ENCODE assay signal across 1 cellular context in genomic region chr6:32952817-32953739, GRCh38.
TF ChIP-seq lines count a peak whose summit lies in the region.

Gene HLA-DMA (minus strand): TSS chr6:32953097. CDS start chr6:32953036, 61 bp downstream.

TF ChIP-seq in HepG2, 621 proteins besides CTCF, POLR2A, EP300 and RAD21 (continued from another document and continues in another):
- TF ChIP-seq THAP9 (CRISPR knock-in tag; IDR thresholded peaks at IDR 0.05; ENCODE audit: borderline replicate concordance): 0 out of 2 replicates have a peak, but pooled peaks have one; percentile 45
- TF ChIP-seq REXO4 (CRISPR knock-in tag; IDR thresholded peaks at IDR 0.05; ENCODE audit: borderline replicate concordance): no peak
- no peak for TF ChIP-seq ONECUT2 (CRISPR knock-in tag; IDR thresholded peaks at IDR 0.05)
- TF ChIP-seq SPEN (CRISPR knock-in tag; IDR thresholded peaks at IDR 0.05; ENCODE audit: low read depth): no peak
- no peak for TF ChIP-seq PBX3 (CRISPR knock-in tag; IDR thresholded peaks at IDR 0.05; ENCODE audit: borderline replicate concordance)
- TF ChIP-seq FOXO1 (CRISPR knock-in tag; IDR thresholded peaks at IDR 0.05): peak; percentile 15; the same call in 1 of the 2 replicates
- TF ChIP-seq MATR3 (CRISPR knock-in tag; IDR thresholded peaks at IDR 0.05): no peak
- no peak for TF ChIP-seq ZNF598 (CRISPR knock-in tag; IDR thresholded peaks at IDR 0.05; ENCODE audit: borderline replicate concordance)
- no peak for TF ChIP-seq THYN1 (CRISPR knock-in tag; IDR thresholded peaks at IDR 0.05; ENCODE audit: borderline replicate concordance, low read depth)
- TF ChIP-seq ZSCAN12 (CRISPR knock-in tag; IDR thresholded peaks at IDR 0.05): no peak
- peak; percentile 57; the same call in 1 of the 2 replicates for TF ChIP-seq ELF3 (CRISPR knock-in tag; IDR thresholded peaks at IDR 0.05)
- TF ChIP-seq ZNF572 (CRISPR knock-in tag; IDR thresholded peaks at IDR 0.05): 0 out of 2 replicates have a peak, but pooled peaks have one; percentile 41
- TF ChIP-seq ZNF501 (CRISPR knock-in tag; IDR thresholded peaks at IDR 0.05): no peak; the same call in 1 of the 2 replicates
- TF ChIP-seq GATAD2A (CRISPR knock-in tag; IDR thresholded peaks at IDR 0.05): 0 out of 2 replicates have a peak, but pooled peaks have one; percentile 21
- no peak for TF ChIP-seq ZC3H13 (CRISPR knock-in tag; IDR thresholded peaks at IDR 0.05)
- peak; percentile 41; the same call in 1 of the 2 replicates for TF ChIP-seq ELF1 (CRISPR knock-in tag; IDR thresholded peaks at IDR 0.05)
- TF ChIP-seq TFDP2 (CRISPR knock-in tag; IDR thresholded peaks at IDR 0.05): no peak
- peak; percentile 21; the same call in 1 of the 2 replicates for TF ChIP-seq KAT8 (CRISPR knock-in tag; IDR thresholded peaks at IDR 0.05)
- TF ChIP-seq SMAD3 (CRISPR knock-in tag; IDR thresholded peaks at IDR 0.05): 0 out of 2 replicates have a peak, but pooled peaks have one; percentile 28
- no peak for TF ChIP-seq ZBTB44 (CRISPR knock-in tag; IDR thresholded peaks at IDR 0.05)
- TF ChIP-seq ATF1 (CRISPR knock-in tag; IDR thresholded peaks at IDR 0.05): peak; percentile 91
- TF ChIP-seq ZNF883 (CRISPR knock-in tag; IDR thresholded peaks at IDR 0.05; ENCODE audit: not compliant biosample characterization): no peak
- 0 out of 2 replicates have a peak, but pooled peaks have one; percentile 24 for TF ChIP-seq GATAD1 (CRISPR knock-in tag; IDR thresholded peaks at IDR 0.05)
- TF ChIP-seq ZNF235 (CRISPR knock-in tag; IDR thresholded peaks at IDR 0.05; ENCODE audit: borderline replicate concordance): no peak
- no peak for TF ChIP-seq PRPF4 (IDR thresholded peaks at IDR 0.05; ENCODE audit: low read depth, low read length, poor library complexity, severe bottlenecking)
- TF ChIP-seq ZNF251 (CRISPR knock-in tag; IDR thresholded peaks at IDR 0.05): no peak
- no peak for TF ChIP-seq CHD4 (IDR thresholded peaks at IDR 0.05; ENCODE audit: borderline replicate concordance, low read length)
- no peak for TF ChIP-seq ZNF274 (CRISPR knock-in tag; IDR thresholded peaks at IDR 0.05)
- TF ChIP-seq ZNF563 (CRISPR knock-in tag; IDR thresholded peaks at IDR 0.05): 0 out of 2 replicates have a peak, but pooled peaks have one; percentile 31
- TF ChIP-seq GABPB1 (CRISPR knock-in tag; IDR thresholded peaks at IDR 0.05): 0 out of 2 replicates have a peak, but pooled peaks have one; percentile 9
- no peak for TF ChIP-seq CCAR2 (optimal IDR thresholded peaks at IDR 0.05; ENCODE audit: low read depth, low read length)
- TF ChIP-seq BRF2 (CRISPR knock-in tag; IDR thresholded peaks at IDR 0.05): no peak
- no peak for TF ChIP-seq ZNF766 (CRISPR knock-in tag; IDR thresholded peaks at IDR 0.05; ENCODE audit: borderline replicate concordance)
- no peak for TF ChIP-seq ZNF577 (CRISPR knock-in tag; IDR thresholded peaks at IDR 0.05; ENCODE audit: borderline replicate concordance, low read depth)
- no peak for TF ChIP-seq HOMEZ (CRISPR knock-in tag; IDR thresholded peaks at IDR 0.05; ENCODE audit: low read depth)
- no peak for TF ChIP-seq ZNF20 (CRISPR knock-in tag; IDR thresholded peaks at IDR 0.05)
- TF ChIP-seq NFIC (IDR thresholded peaks at IDR 0.05; ENCODE audit: low read length): no peak
- no peak for TF ChIP-seq TBL1XR1 (IDR thresholded peaks at IDR 0.05; ENCODE audit: borderline replicate concordance, low read length, partially characterized antibody)
- TF ChIP-seq HNRNPK (IDR thresholded peaks at IDR 0.05; ENCODE audit: low read depth, low read length, poor library complexity, severe bottlenecking): no peak
- no peak for TF ChIP-seq FOSL2 (CRISPR knock-in tag; IDR thresholded peaks at IDR 0.05)
- peak; percentile 82 for TF ChIP-seq CREM (IDR thresholded peaks at IDR 0.05)
- no peak for TF ChIP-seq CREM (CRISPR knock-in tag; IDR thresholded peaks at IDR 0.05)
- TF ChIP-seq PCBP1 (IDR thresholded peaks at IDR 0.05; ENCODE audit: borderline replicate concordance, low read depth, low read length): no peak
- peak; percentile 100 for TF ChIP-seq RFXAP (CRISPR knock-in tag; IDR thresholded peaks at IDR 0.05; ENCODE audit: borderline replicate concordance)
- 0 out of 2 replicates have a peak, but pooled peaks have one; percentile 20 for TF ChIP-seq SIN3B (IDR thresholded peaks at IDR 0.05; ENCODE audit: low read length)
- TF ChIP-seq ZNF367 (CRISPR knock-in tag; IDR thresholded peaks at IDR 0.05; ENCODE audit: borderline replicate concordance): no peak
- TF ChIP-seq PATZ1 (CRISPR knock-in tag; IDR thresholded peaks at IDR 0.05): no peak
- no peak for TF ChIP-seq CBX2 (IDR thresholded peaks at IDR 0.05; ENCODE audit: low read depth, low read length)
- no peak for TF ChIP-seq CBX2 (CRISPR knock-in tag; IDR thresholded peaks at IDR 0.05; ENCODE audit: low read depth)
- TF ChIP-seq MYNN (CRISPR knock-in tag; IDR thresholded peaks at IDR 0.05; ENCODE audit: low read depth): no peak
- TF ChIP-seq ZNF724P (CRISPR knock-in tag; IDR thresholded peaks at IDR 0.05; ENCODE audit: borderline replicate concordance): peak; percentile 17; the same call in 1 of the 2 replicates
- TF ChIP-seq ZBTB38 (CRISPR knock-in tag; IDR thresholded peaks at IDR 0.05): no peak
- TF ChIP-seq ZNF44 (CRISPR knock-in tag; IDR thresholded peaks at IDR 0.05): no peak
- no peak for TF ChIP-seq ZNF569 (CRISPR knock-in tag; IDR thresholded peaks at IDR 0.05; ENCODE audit: borderline replicate concordance)
- peak; percentile 72 for TF ChIP-seq ZNF574 (CRISPR knock-in tag; IDR thresholded peaks at IDR 0.05)
- no peak for TF ChIP-seq SALL2 (CRISPR knock-in tag; IDR thresholded peaks at IDR 0.05)
- no peak for TF ChIP-seq TMF1 (CRISPR knock-in tag; IDR thresholded peaks at IDR 0.05; ENCODE audit: low read depth)
- TF ChIP-seq ZNF160 (CRISPR knock-in tag; IDR thresholded peaks at IDR 0.05): 0 out of 2 replicates have a peak, but pooled peaks have one; percentile 9
- peak; percentile 92 for TF ChIP-seq TFAP4 (IDR thresholded peaks at IDR 0.05; ENCODE audit: borderline replicate concordance, low read depth)
